Comparison of ENCODE assay signal across 9 cellular contexts in the genomic region with DNA sequence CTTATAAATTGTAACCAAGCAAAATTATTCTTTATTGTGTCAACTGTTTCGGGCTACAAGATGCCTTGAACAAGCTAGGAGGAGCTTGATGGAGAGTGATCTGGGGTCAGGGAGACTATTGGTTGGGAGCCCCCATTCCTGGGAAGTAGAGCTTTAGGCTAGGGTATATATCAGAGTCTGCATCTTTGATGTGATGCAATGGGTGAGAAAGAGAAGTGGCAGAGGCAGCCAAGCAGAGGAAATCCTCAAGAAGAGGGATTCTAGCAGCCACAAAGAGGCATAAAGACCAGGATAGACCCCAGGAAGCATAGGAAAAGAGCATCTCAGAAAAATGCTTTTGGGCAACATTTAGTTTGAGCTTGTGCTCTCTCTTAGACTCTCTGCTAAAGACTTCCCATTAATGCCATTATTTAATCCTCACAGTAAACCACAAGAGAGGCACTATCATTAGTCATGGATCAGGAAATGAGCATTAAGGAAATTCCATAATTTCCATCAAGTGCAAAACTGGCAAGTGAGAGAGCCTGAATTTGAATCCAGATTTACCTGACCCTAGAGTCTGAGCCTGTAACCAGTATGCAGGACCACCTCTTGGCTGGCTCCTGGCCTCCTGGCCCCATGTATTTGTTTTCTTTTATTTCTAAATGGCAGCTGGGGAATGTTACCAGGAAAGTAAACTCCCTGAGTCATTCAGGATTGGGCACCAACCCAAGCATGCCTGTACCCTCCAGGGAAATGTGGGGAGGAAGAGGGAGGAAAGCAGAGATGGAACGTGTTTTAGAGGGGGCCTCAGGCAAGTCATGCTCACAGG.
A peak's percentile ranks its signal among the peaks of the same experiment; 100 is the strongest.
DNase-seq lines count a peak whose midpoint lies in the region; ATAC-seq and TF ChIP-seq lines count a peak whose summit lies in the region.
"Had no signal": no experiment of that assay in that cellular context is flagged by ENCODE, and none has a peak within 500 bp of the region (broad histone marks: within the 10 kb centered on the region; RNA-seq: fewer than 3 reads in every experiment).

No MANE protein-coding gene starts in this region.

- H3K4me1 Mint-ChIP-seq in activated CD4-positive, alpha-beta T cell treated with anti-CD3 and anti-CD28 coated beads for 36 hours, result no peaks in the 10 kb centered on the region
- H3K4me1 Mint-ChIP-seq: IgD-negative memory B cell had no signal

- H3K4me3 Mint-ChIP-seq in activated CD4-positive, alpha-beta T cell treated with anti-CD3 and anti-CD28 coated beads for 36 hours, result no peak overlapping the region
- H3K4me3 Mint-ChIP-seq: IgD-negative memory B cell had no signal

- no peak for TF ChIP-seq POLR2A in gastroesophageal sphincter (IDR thresholded peaks at IDR 0.05)

- H3K4me1 ChIP-seq in gastroesophageal sphincter, result peaks cover 0 to 12% (median 9%) of the 10 kb centered on the region in 3 donors

- H3K27ac Mint-ChIP-seq in activated CD4-positive, alpha-beta T cell treated with anti-CD3 and anti-CD28 coated beads for 36 hours, result no peak overlapping the region

- H3K4me3 ChIP-seq in gastroesophageal sphincter (no peak overlapping the region), skin epidermis (no peak overlapping the region)

- H3K9me3 ChIP-seq in gastroesophageal sphincter, result no peaks in the 10 kb centered on the region

- peaks cover 47% of the 10 kb centered on the region for H3K27me3 Mint-ChIP-seq in activated CD4-positive, alpha-beta T cell treated with anti-CD3 and anti-CD28 coated beads for 36 hours

- DNase-seq in GOT3 (lab: John Stamatoyannopoulos, UW), result peak; percentile 73
- DNase-seq in activated CD8-positive, alpha-beta memory T cell treated with anti-CD3 and anti-CD28 coated beads, Interleukin-2, amount 50 U/mL, for 48 hours, result no peak
- no peak for DNase-seq in activated CD4-positive, alpha-beta T cell treated with anti-CD3 and anti-CD28 coated beads for 36 hours

- H3K9me3 Mint-ChIP-seq in activated CD4-positive, alpha-beta T cell treated with anti-CD3 and anti-CD28 coated beads for 36 hours (ENCODE audit: low read depth), result no peaks in the 10 kb centered on the region

- no peaks in the 10 kb centered on the region for H3K36me3 Mint-ChIP-seq in activated CD4-positive, alpha-beta T cell treated with anti-CD3 and anti-CD28 coated beads for 36 hours (ENCODE audit: low read depth)
- H3K36me3 Mint-ChIP-seq: IgD-negative memory B cell had no signal

- CTCF ChIA-PET in activated CD4-positive, alpha-beta T cell treated with anti-CD3 and anti-CD28 coated beads for 36 hours (lab: Charles Lee), result interaction anchor here (1.1 kb wide), 1 partner anchor 29 kb away, joined by 3 read pairs; no protein-coding TSS in a partner anchor

- ATAC-seq in SK-N-SH treated with all-trans-retinoic acid at 6 μM for 48 hours, result peak; percentile 86
- ATAC-seq in gastroesophageal sphincter, result peak; percentile 66
- ATAC-seq in GM19351 (IDR thresholded peaks at IDR 0.05; ENCODE audit: unreplicated experiment), result no peak
- no peak for ATAC-seq in GM19035 (IDR thresholded peaks at IDR 0.05; ENCODE audit: unreplicated experiment)
- ATAC-seq in activated CD4-positive, alpha-beta T cell treated with anti-CD3 and anti-CD28 coated beads for 36 hours, result no peak

- no peak for TF ChIP-seq CTCF in gastroesophageal sphincter (IDR thresholded peaks at IDR 0.05)

- H3K27me3 ChIP-seq in gastroesophageal sphincter, result no peaks in the 10 kb centered on the region

- no peak for TF ChIP-seq EP300 in gastroesophageal sphincter (IDR thresholded peaks at IDR 0.05)

- peak overlapping the region in 1 of 4 donors; percentile 22 for H3K27ac ChIP-seq in gastroesophageal sphincter
- H3K27ac ChIP-seq in skin epidermis, result peak overlapping the region in 11 of 21 experiments; percentile 2 to 80 (median 50)

- H3K36me3 ChIP-seq in gastroesophageal sphincter, result no peaks in the 10 kb centered on the region

- 41 to 44% methylated on average over 2 of the region's 2 CpGs for WGBS in gastroesophageal sphincter (ENCODE audit: low coverage in 1 of 2), 2 donors

- POLR2A ChIA-PET in activated CD4-positive, alpha-beta T cell treated with anti-CD3 and anti-CD28 coated beads for 36 hours (lab: Charles Lee), result no interaction called here

- intact Hi-C loops in activated CD4-positive, alpha-beta T cell treated with anti-CD3 and anti-CD28 coated beads for 36 hours (cut with DNase I, micrococcal nuclease), result no loop called here

TF ChIP-seq in SK-N-SH treated with all-trans-retinoic acid at 6 μM for 48 hours, 23 proteins besides CTCF, POLR2A, EP300 and RAD21:
- TF ChIP-seq CSDC2 (CRISPR knock-in tag; IDR thresholded peaks at IDR 0.05) (no peak), ISL1 (CRISPR knock-in tag; IDR thresholded peaks at IDR 0.05) (peak; percentile 73)

Comparison
In these comparisons a context has a peak if more than half of its experiments do, and no peak if none do; other contexts are left out.
1. ATAC-seq: peak in SK-N-SH treated with all-trans-retinoic acid at 6 μM for 48 hours (single experiment) and gastroesophageal sphincter (single experiment); none in GM19351 (single experiment), GM19035 (single experiment) and activated CD4-positive, alpha-beta T cell treated with anti-CD3 and anti-CD28 coated beads for 36 hours (single experiment).